1 cellular context compared by ENCODE assay signal in genomic region chr4:7970031-7970946, GRCh38.
TF ChIP-seq lines count a peak whose summit lies in the region.

No MANE protein-coding gene starts in this region.

TF ChIP-seq in HepG2, 621 proteins besides CTCF, POLR2A, EP300 and RAD21 (continued from another document and continues in another):
- TF ChIP-seq, protein P1, sequence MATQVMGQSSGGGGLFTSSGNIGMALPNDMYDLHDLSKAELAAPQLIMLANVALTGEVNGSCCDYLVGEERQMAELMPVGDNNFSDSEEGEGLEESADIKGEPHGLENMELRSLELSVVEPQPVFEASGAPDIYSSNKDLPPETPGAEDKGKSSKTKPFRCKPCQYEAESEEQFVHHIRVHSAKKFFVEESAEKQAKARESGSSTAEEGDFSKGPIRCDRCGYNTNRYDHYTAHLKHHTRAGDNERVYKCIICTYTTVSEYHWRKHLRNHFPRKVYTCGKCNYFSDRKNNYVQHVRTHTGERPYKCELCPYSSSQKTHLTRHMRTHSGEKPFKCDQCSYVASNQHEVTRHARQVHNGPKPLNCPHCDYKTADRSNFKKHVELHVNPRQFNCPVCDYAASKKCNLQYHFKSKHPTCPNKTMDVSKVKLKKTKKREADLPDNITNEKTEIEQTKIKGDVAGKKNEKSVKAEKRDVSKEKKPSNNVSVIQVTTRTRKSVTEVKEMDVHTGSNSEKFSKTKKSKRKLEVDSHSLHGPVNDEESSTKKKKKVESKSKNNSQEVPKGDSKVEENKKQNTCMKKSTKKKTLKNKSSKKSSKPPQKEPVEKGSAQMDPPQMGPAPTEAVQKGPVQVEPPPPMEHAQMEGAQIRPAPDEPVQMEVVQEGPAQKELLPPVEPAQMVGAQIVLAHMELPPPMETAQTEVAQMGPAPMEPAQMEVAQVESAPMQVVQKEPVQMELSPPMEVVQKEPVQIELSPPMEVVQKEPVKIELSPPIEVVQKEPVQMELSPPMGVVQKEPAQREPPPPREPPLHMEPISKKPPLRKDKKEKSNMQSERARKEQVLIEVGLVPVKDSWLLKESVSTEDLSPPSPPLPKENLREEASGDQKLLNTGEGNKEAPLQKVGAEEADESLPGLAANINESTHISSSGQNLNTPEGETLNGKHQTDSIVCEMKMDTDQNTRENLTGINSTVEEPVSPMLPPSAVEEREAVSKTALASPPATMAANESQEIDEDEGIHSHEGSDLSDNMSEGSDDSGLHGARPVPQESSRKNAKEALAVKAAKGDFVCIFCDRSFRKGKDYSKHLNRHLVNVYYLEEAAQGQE (IDR thresholded peaks at IDR 0.05; ENCODE audit: borderline replicate concordance in 1 of 2, low read depth in 1 of 2, low read length in 2 of 2), result no peak
- TF ChIP-seq ZNF747 (CRISPR knock-in tag; IDR thresholded peaks at IDR 0.05; ENCODE audit: borderline replicate concordance) (no peak), ZNF326 (CRISPR knock-in tag; IDR thresholded peaks at IDR 0.05; ENCODE audit: borderline replicate concordance) (no peak), DMAP1 (CRISPR knock-in tag; IDR thresholded peaks at IDR 0.05) (peak; percentile 57; the same call in 1 of the 2 replicates), EEA1 (CRISPR knock-in tag; IDR thresholded peaks at IDR 0.05; ENCODE audit: borderline replicate concordance) (no peak), ZNF260 (CRISPR knock-in tag; IDR thresholded peaks at IDR 0.05; ENCODE audit: borderline replicate concordance, low read depth) (no peak), SP2 (CRISPR knock-in tag; IDR thresholded peaks at IDR 0.05) (no peak), ATF2 (CRISPR knock-in tag; IDR thresholded peaks at IDR 0.05) (no peak), GATAD1 (CRISPR knock-in tag; IDR thresholded peaks at IDR 0.05) (0 out of 2 replicates have a peak, but pooled peaks have one; percentile 22), ZNF225 (CRISPR knock-in tag; IDR thresholded peaks at IDR 0.05) (no peak), KLF6 (CRISPR knock-in tag; IDR thresholded peaks at IDR 0.05) (no peak), ZNF597 (CRISPR knock-in tag; IDR thresholded peaks at IDR 0.05) (no peak), ZNF709 (CRISPR knock-in tag; IDR thresholded peaks at IDR 0.05) (no peak), ZNF501 (CRISPR knock-in tag; IDR thresholded peaks at IDR 0.05) (no peak), KAT7 (CRISPR knock-in tag; IDR thresholded peaks at IDR 0.05; ENCODE audit: borderline replicate concordance) (no peak), NRL (CRISPR knock-in tag; IDR thresholded peaks at IDR 0.05; ENCODE audit: borderline replicate concordance) (no peak), IRF2 (CRISPR knock-in tag; IDR thresholded peaks at IDR 0.05) (no peak), ZNF460 (CRISPR knock-in tag; IDR thresholded peaks at IDR 0.05; ENCODE audit: borderline replicate concordance) (no peak), CHD2 (IDR thresholded peaks at IDR 0.05; ENCODE audit: low read depth, low read length) (no peak), ZNF44 (CRISPR knock-in tag; IDR thresholded peaks at IDR 0.05) (0 out of 2 replicates have a peak, but pooled peaks have one; percentile 48), THYN1 (CRISPR knock-in tag; IDR thresholded peaks at IDR 0.05; ENCODE audit: borderline replicate concordance, low read depth) (no peak), ZKSCAN1 (IDR thresholded peaks at IDR 0.05; ENCODE audit: low read length) (no peak), ARID5B (CRISPR knock-in tag; IDR thresholded peaks at IDR 0.05) (peak; percentile 72), ZNF746 (CRISPR knock-in tag; IDR thresholded peaks at IDR 0.05) (no peak), TARDBP (CRISPR knock-in tag; IDR thresholded peaks at IDR 0.05) (no peak; the same call in 1 of the 2 replicates), ZNF629 (CRISPR knock-in tag; conservative IDR thresholded peaks at IDR 0.05) (no peak; the same call in 1 of the 2 replicates), DRAP1 (CRISPR knock-in tag; IDR thresholded peaks at IDR 0.05) (peak; percentile 60; the same call in 1 of the 2 replicates), ZNF318 (CRISPR knock-in tag; IDR thresholded peaks at IDR 0.05) (no peak)
- TF ChIP-seq, protein P2, sequence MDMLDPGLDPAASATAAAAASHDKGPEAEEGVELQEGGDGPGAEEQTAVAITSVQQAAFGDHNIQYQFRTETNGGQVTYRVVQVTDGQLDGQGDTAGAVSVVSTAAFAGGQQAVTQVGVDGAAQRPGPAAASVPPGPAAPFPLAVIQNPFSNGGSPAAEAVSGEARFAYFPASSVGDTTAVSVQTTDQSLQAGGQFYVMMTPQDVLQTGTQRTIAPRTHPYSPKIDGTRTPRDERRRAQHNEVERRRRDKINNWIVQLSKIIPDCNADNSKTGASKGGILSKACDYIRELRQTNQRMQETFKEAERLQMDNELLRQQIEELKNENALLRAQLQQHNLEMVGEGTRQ (IDR thresholded peaks at IDR 0.05; ENCODE audit: low read depth, low read length), result no peak
- TF ChIP-seq, protein P2 (CRISPR knock-in tag; IDR thresholded peaks at IDR 0.05; ENCODE audit: borderline replicate concordance), result no peak
